13 cellular contexts compared by ENCODE assay signal in genomic region chr1:226429051-226429461, GRCh38. TPM values are rescaled to one million over a fixed set of nuclear protein-coding genes. Genes with fewer than 3 reads are reported as not detected.
DNase-seq lines count a peak whose midpoint lies in the region; TF ChIP-seq lines count a peak whose summit lies in the region.
"Had no signal": no experiment of that assay in that cellular context is flagged by ENCODE, and none has a peak within 500 bp of the region (broad histone marks: within the 10 kb centered on the region; RNA-seq: fewer than 3 reads in every experiment).

No MANE protein-coding gene starts in this region.

- no peaks in the 10 kb centered on the region for H3K36me3 Mint-ChIP-seq in activated naive CD8-positive, alpha-beta T cell treated with anti-CD3 and anti-CD28 coated beads for 36 hours
- H3K36me3 Mint-ChIP-seq in MCF 10A (ENCODE audit: insufficient read depth, unreplicated experiment): no peaks in the 10 kb centered on the region
- no peaks in the 10 kb centered on the region for H3K36me3 Mint-ChIP-seq in activated CD4-positive, alpha-beta T cell treated with anti-CD3 and anti-CD28 coated beads, Interleukin-2, amount 10 ng/mL, durations not matched to agents 7 days and 5 days (ENCODE audit: low read depth)

- H3K9me3 Mint-ChIP-seq in activated naive CD8-positive, alpha-beta T cell treated with anti-CD3 and anti-CD28 coated beads for 36 hours: no peaks in the 10 kb centered on the region
- no peaks in the 10 kb centered on the region for H3K9me3 Mint-ChIP-seq in MCF 10A (ENCODE audit: unreplicated experiment)
- H3K9me3 Mint-ChIP-seq in activated CD4-positive, alpha-beta T cell treated with anti-CD3 and anti-CD28 coated beads, Interleukin-2, amount 10 ng/mL, durations not matched to agents 7 days and 5 days: no peaks in the 10 kb centered on the region

- no TSS peak for BruUV-seq in MCF 10A (replicated peaks; lab: Mats Ljungman, UMichigan)

- intact Hi-C loops in MCF 10A (cut with micrococcal nuclease): no loop called here

- H3K4me3 ChIP-seq in Jurkat, Clone E6-1 (ENCODE audit: low read length): no peak overlapping the region
- H3K4me3 ChIP-seq: lower lobe of right lung, uterus had no signal

- no peak for TF ChIP-seq CTCF in MCF 10A (IDR thresholded peaks at IDR 0.05; ENCODE audit: unreplicated experiment)

- H3K27me3 Mint-ChIP-seq in activated naive CD8-positive, alpha-beta T cell treated with anti-CD3 and anti-CD28 coated beads for 36 hours: no peaks in the 10 kb centered on the region
- no peaks in the 10 kb centered on the region for H3K27me3 Mint-ChIP-seq in MCF 10A (ENCODE audit: insufficient read depth, unreplicated experiment)
- peaks cover 2% of the 10 kb centered on the region for H3K27me3 Mint-ChIP-seq in activated CD4-positive, alpha-beta T cell treated with anti-CD3 and anti-CD28 coated beads, Interleukin-2, amount 10 ng/mL, durations not matched to agents 7 days and 5 days

- DNase-seq in NCI-H2227 (lab: John Stamatoyannopoulos, UW; ENCODE audit: unreplicated experiment): peak; percentile 74
- no peak for DNase-seq in NCI-H2227 treated with DMSO at 0.1 percent for 48 hours (lab: John Stamatoyannopoulos, UW)
- DNase-seq in Jurkat, Clone E6-1 (ENCODE audit: low read depth, low spot score): peak; percentile 57
- peak; percentile 16 for DNase-seq in activated naive CD8-positive, alpha-beta T cell treated with anti-CD3 and anti-CD28 coated beads for 36 hours
- DNase-seq in retina: peak; percentile 42
- DNase-seq in MCF 10A (ENCODE audit: unreplicated experiment): no peak
- DNase-seq in dedifferentiated amniotic fluid mesenchymal stem cell (ENCODE audit: extremely low spot score): no peak
- DNase-seq in activated CD4-positive, alpha-beta T cell treated with anti-CD3 and anti-CD28 coated beads, Interleukin-2, amount 10 ng/mL, durations not matched to agents 7 days and 5 days: no peak
- DNase-seq: caudate nucleus; hippocampal formation; lower lobe of right lung; stimulated activated CD4-positive, alpha-beta T cell treated with anti-CD3 and anti-CD28 coated beads, Interleukin-15, amount 100 ng/mL, for 24 hours; uterus had no signal

- no peak overlapping the region for H3K27ac Mint-ChIP-seq in activated naive CD8-positive, alpha-beta T cell treated with anti-CD3 and anti-CD28 coated beads for 36 hours
- H3K27ac Mint-ChIP-seq in MCF 10A (ENCODE audit: low read depth, unreplicated experiment): no peak overlapping the region
- no peak overlapping the region for H3K27ac Mint-ChIP-seq in activated CD4-positive, alpha-beta T cell treated with anti-CD3 and anti-CD28 coated beads, Interleukin-2, amount 10 ng/mL, durations not matched to agents 7 days and 5 days

- CTCF ChIA-PET in MCF 10A (lab: Yijun Ruan, JAX): interaction anchor here (0.6 to 2.2 kb wide), 3 partner anchors 12 to 304 kb away, joined by 3 to 8 read pairs (median 4); no protein-coding TSS in a partner anchor
- CTCF ChIA-PET in activated CD4-positive, alpha-beta T cell treated with anti-CD3 and anti-CD28 coated beads, Interleukin-2, amount 10 ng/mL, durations not matched to agents 7 days and 5 days (lab: Charles Lee): no interaction called here

- POLR2A ChIA-PET in MCF 10A (lab: Yijun Ruan, JAX): interaction anchor here (0.7 kb wide), 1 partner anchor 54 kb away, joined by 4 read pairs; no protein-coding TSS in a partner anchor
- POLR2A ChIA-PET in activated CD4-positive, alpha-beta T cell treated with anti-CD3 and anti-CD28 coated beads, Interleukin-2, amount 10 ng/mL, durations not matched to agents 7 days and 5 days (lab: Charles Lee): no interaction called here

- no peak overlapping the region for H3K4me3 Mint-ChIP-seq in activated naive CD8-positive, alpha-beta T cell treated with anti-CD3 and anti-CD28 coated beads for 36 hours
- no peak overlapping the region for H3K4me3 Mint-ChIP-seq in MCF 10A (ENCODE audit: unreplicated experiment)
- H3K4me3 Mint-ChIP-seq in activated CD4-positive, alpha-beta T cell treated with anti-CD3 and anti-CD28 coated beads, Interleukin-2, amount 10 ng/mL, durations not matched to agents 7 days and 5 days: no peak overlapping the region

- H3K4me1 Mint-ChIP-seq in activated naive CD8-positive, alpha-beta T cell treated with anti-CD3 and anti-CD28 coated beads for 36 hours: peaks cover 27% of the 10 kb centered on the region
- no peaks in the 10 kb centered on the region for H3K4me1 Mint-ChIP-seq in MCF 10A (ENCODE audit: insufficient read depth, unreplicated experiment)
- peaks cover 26% of the 10 kb centered on the region for H3K4me1 Mint-ChIP-seq in activated CD4-positive, alpha-beta T cell treated with anti-CD3 and anti-CD28 coated beads, Interleukin-2, amount 10 ng/mL, durations not matched to agents 7 days and 5 days

RNA-seq across cellular contexts. Expression of gene PARP1, which starts 21.2 kb away (rescaled TPM):
- polyA plus RNA-seq in Jurkat, Clone E6-1 (2012; ENCODE audit: insufficient read depth, insufficient read length): 142 TPM
- total RNA-seq in activated naive CD8-positive, alpha-beta T cell treated with anti-CD3 and anti-CD28 coated beads for 36 hours: 100 to 1,000 TPM; 226 to 228 TPM
- total RNA-seq in MCF 10A (2022): 192 and 235 TPM in 2 replicates
- 100 to 1,000 TPM; 167 to 187 TPM for total RNA-seq in activated CD4-positive, alpha-beta T cell treated with anti-CD3 and anti-CD28 coated beads, Interleukin-2, amount 10 ng/mL, durations not matched to agents 7 days and 5 days

Comparison
In these comparisons a context has a peak if more than half of its experiments do, and no peak if none do; other contexts are left out.
1. DNase-seq: peak in NCI-H2227 (single experiment), Jurkat, Clone E6-1 (single experiment), activated naive CD8-positive, alpha-beta T cell treated with anti-CD3 and anti-CD28 coated beads for 36 hours (single experiment) and retina (single experiment); none in NCI-H2227 treated with DMSO at 0.1 percent for 48 hours (single experiment), MCF 10A (single experiment), dedifferentiated amniotic fluid mesenchymal stem cell (single experiment) and activated CD4-positive, alpha-beta T cell treated with anti-CD3 and anti-CD28 coated beads, Interleukin-2, amount 10 ng/mL, durations not matched to agents 7 days and 5 days (single experiment).